Comparison of ENCODE assay signal across 22 cellular contexts in genomic region chr4:46267866-46268265, GRCh38.
"Had no signal": no experiment of that assay in that cellular context is flagged by ENCODE, and none has a peak within 500 bp of the region (broad histone marks: within the 10 kb centered on the region; RNA-seq: fewer than 3 reads in every experiment).

No MANE protein-coding gene starts in this region.

- H3K4me3 ChIP-seq: colonic mucosa, esophagus muscularis mucosa, gastrocnemius medialis, heart right ventricle, left lung, lower lobe of right lung, mucosa of descending colon had no signal

- H3K4me1 ChIP-seq: colonic mucosa, esophagus muscularis mucosa, foreskin keratinocyte, gastrocnemius medialis, heart right ventricle, left lung, lower lobe of right lung had no signal

- FAIRE-seq: endothelial cell of umbilical vein, islet of Langerhans, keratinocyte had no signal

- DNase-seq: colonic mucosa; cortex of kidney; effector CD8-positive, alpha-beta T cell; effector memory CD8-positive, alpha-beta T cell; endodermal cell; foreskin keratinocyte; gastrocnemius medialis; glutamatergic neuron; head of caudate nucleus; heart right ventricle; hippocampal formation; left cardiac atrium; left lung; left ventricle myocardium superior; lower lobe of right lung; mesenchymal stem cell; mucosa of descending colon; naive B cell had no signal

- H3K36me3 ChIP-seq: colonic mucosa, esophagus muscularis mucosa, gastrocnemius medialis, heart right ventricle, left lung, lower lobe of right lung had no signal

- ATAC-seq: effector memory CD8-positive, alpha-beta T cell; foreskin keratinocyte; gastrocnemius medialis; heart right ventricle; left cardiac atrium; left lung; left ventricle myocardium superior; lower lobe of right lung; mucosa of descending colon had no signal

- H3K27me3 ChIP-seq: colonic mucosa, esophagus muscularis mucosa, foreskin keratinocyte, gastrocnemius medialis, heart right ventricle, left lung had no signal

- H3K9me3 ChIP-seq: colonic mucosa, esophagus muscularis mucosa, gastrocnemius medialis, heart right ventricle, left lung, lower lobe of right lung, mucosa of descending colon had no signal

- H3K27ac ChIP-seq: colonic mucosa, esophagus muscularis mucosa, foreskin keratinocyte, gastrocnemius medialis, heart right ventricle, left lung, lower lobe of right lung had no signal
